ENCODE assay signal across 1 cellular context in genomic region chr20:62243906-62244515, GRCh38.
TF ChIP-seq lines count a peak whose summit lies in the region.

No MANE protein-coding gene starts in this region.

TF ChIP-seq in GM23338, 12 proteins besides CTCF, POLR2A, EP300 and RAD21 (continued from another document):
- TF ChIP-seq ZNF462 (CRISPR knock-in tag; IDR thresholded peaks at IDR 0.05): no peak
- no peak for TF ChIP-seq ZNF114 (CRISPR knock-in tag; IDR thresholded peaks at IDR 0.05)
- no peak for TF ChIP-seq JUNB (IDR thresholded peaks at IDR 0.05; ENCODE audit: unreplicated experiment)
- no peak for TF ChIP-seq REST (IDR thresholded peaks at IDR 0.05; ENCODE audit: unreplicated experiment)
